Comparison of ENCODE assay signal across 12 cellular contexts in the genomic region with DNA sequence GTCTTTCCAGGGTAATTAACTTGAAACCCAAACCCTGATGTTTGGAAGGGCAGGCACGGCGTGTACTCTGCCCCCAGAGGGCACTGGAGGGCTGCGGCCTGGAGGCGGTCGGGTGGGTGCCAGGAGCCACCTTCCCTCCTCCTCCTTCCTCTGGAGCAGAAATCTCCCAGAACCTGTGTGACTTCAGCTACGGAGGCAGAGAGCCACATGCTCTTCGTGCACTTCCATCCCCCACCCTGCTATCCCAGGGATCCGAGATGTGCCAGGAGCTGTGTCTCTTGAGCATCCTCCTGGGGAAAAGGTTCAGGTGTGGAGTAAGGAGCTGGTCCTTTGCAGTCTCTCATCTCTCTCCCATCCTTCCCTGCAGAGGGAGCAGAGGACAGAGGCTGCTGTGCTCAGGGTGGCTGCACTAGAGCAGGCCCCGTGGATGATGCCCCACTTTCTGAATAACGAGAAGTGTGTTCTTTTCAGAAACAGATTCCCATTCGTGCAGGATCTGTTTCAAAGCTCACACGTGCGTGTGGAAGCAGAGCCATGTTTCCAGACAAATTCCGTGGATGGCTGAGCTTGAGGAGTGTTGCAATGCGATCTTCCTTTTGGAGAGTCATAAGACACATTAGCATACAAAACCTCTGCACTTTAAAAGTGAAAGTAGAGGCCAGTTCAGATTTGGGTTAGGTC.
DNase-seq lines count a peak whose midpoint lies in the region; ATAC-seq and TF ChIP-seq lines count a peak whose summit lies in the region.
"Had no signal": no experiment of that assay in that cellular context is flagged by ENCODE, and none has a peak within 500 bp of the region (broad histone marks: within the 10 kb centered on the region; RNA-seq: fewer than 3 reads in every experiment).

No MANE protein-coding gene starts in this region.

- H3K9me3 Mint-ChIP-seq in CD4-positive, alpha-beta T cell: no peaks in the 10 kb centered on the region

- no peaks in the 10 kb centered on the region for H3K27me3 Mint-ChIP-seq in CD4-positive, alpha-beta T cell

- H3K4me3 Mint-ChIP-seq in CD4-positive, alpha-beta T cell: no peak overlapping the region

- ATAC-seq in CD4-positive, alpha-beta T cell (ENCODE audit: poor library complexity): no peak

- TF ChIP-seq CTCF in 22Rv1 (IDR thresholded peaks at IDR 0.05): peak; percentile 40
- TF ChIP-seq CTCF in GM12874 (IDR thresholded peaks at IDR 0.05; ENCODE audit: insufficient read depth, low read depth, low read length): peak; percentile 55
- TF ChIP-seq CTCF in CD4-positive, alpha-beta T cell (IDR thresholded peaks at IDR 0.05): no peak

- POLR2A ChIA-PET in CD4-positive, alpha-beta T cell (lab: Charles Lee): no interaction called here

- intact Hi-C loops in CD4-positive, alpha-beta T cell (cut with DNase I, micrococcal nuclease): no loop called here

- H3K9me3 ChIP-seq in CD4-positive, alpha-beta T cell (ENCODE audit: control insufficient read depth, low read length): no peaks in the 10 kb centered on the region

- no peaks in the 10 kb centered on the region for H3K36me3 Mint-ChIP-seq in CD4-positive, alpha-beta T cell (ENCODE audit: low read depth)

- H3K27ac Mint-ChIP-seq in CD4-positive, alpha-beta T cell: no peak overlapping the region

- no peak overlapping the region for H3K27ac ChIP-seq in 22Rv1
- H3K27ac ChIP-seq in angular gyrus (ENCODE audit: low read depth, low read length): peak overlapping the region; percentile 54
- H3K27ac ChIP-seq in CD4-positive, alpha-beta T cell (ENCODE audit: low read depth, low read length): no peak overlapping the region

- DNase-seq in kidney glomerular epithelial cell (lab: John Stamatoyannopoulos, UW): peak; percentile 27
- DNase-seq in CD4-positive, alpha-beta T cell: no peak
- DNase-seq in NCI-H446 (lab: John Stamatoyannopoulos, UW): no peak
- no peak for DNase-seq in inferior parietal cortex (ENCODE audit: extremely low spot score)
- no peak for DNase-seq in NCI-H1092 (lab: John Stamatoyannopoulos, UW)
- DNase-seq: activated T-cell treated with anti-CD3 and anti-CD28 coated beads, Interleukin-2, amount 50 U/mL, for 48 hours; hippocampal formation; NK-92 treated with Interleukin-12 subunit alpha and Interleukin-12 subunit beta, amount 100 ng/mL, for 24 hours; small intestine had no signal

- H3K4me1 Mint-ChIP-seq in CD4-positive, alpha-beta T cell (ENCODE audit: low read depth): no peaks in the 10 kb centered on the region

- H3K27me3 ChIP-seq in CD4-positive, alpha-beta T cell (ENCODE audit: control insufficient read depth, insufficient read depth, low read length): no peaks in the 10 kb centered on the region

- CTCF ChIA-PET in CD4-positive, alpha-beta T cell (lab: Charles Lee): interaction anchor here (3.1 kb wide), 1 partner anchor 12 kb away, joined by 13 read pairs; no protein-coding TSS in a partner anchor
